Comparison of ENCODE assay signal across 12 cellular contexts in the genomic region with DNA sequence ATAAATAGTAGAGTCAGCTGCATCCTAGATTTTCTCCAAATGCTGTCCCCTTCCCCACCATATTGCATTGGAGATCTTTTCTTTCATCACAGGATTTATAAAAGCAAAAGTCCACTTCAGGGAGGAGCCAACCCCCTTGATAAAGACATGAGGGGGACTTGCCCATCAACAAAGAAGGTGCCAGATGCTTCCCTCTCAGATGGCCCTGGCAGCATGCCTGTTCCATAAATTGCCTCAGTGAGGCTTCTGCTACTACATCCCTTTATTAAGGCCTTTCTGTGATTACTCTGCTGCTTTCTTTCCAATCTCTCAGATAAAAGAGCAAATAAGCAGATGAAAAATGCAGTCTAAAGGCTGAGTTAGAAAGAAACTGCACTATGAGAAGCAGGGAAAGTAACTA.
DNase-seq lines count a peak whose midpoint lies in the region; ATAC-seq and TF ChIP-seq lines count a peak whose summit lies in the region.
"Had no signal": no experiment of that assay in that cellular context is flagged by ENCODE, and none has a peak within 500 bp of the region (broad histone marks: within the 10 kb centered on the region; RNA-seq: fewer than 3 reads in every experiment).

No MANE protein-coding gene starts in this region.

- no peak overlapping the region for H3K4me3 Mint-ChIP-seq in brain
- H3K4me3 Mint-ChIP-seq: HFFc6 had no signal

- H3K36me3 Mint-ChIP-seq in brain: no peaks in the 10 kb centered on the region
- H3K36me3 Mint-ChIP-seq in activated naive CD4-positive, alpha-beta T cell treated with anti-CD3 and anti-CD28 coated beads, Interleukin-2, amount 50 U/mL, for 72 hours: no peaks in the 10 kb centered on the region
- H3K36me3 Mint-ChIP-seq: CD4-positive, alpha-beta memory T cell had no signal

- DNase-seq in NCI-H82 (lab: John Stamatoyannopoulos, UW) (peak; percentile 6), NCI-H82 treated with DMSO at 0.1 percent for 48 hours (lab: John Stamatoyannopoulos, UW; ENCODE audit: unreplicated experiment) (no peak), NCI-H524 (lab: John Stamatoyannopoulos, UW) (peak; percentile 59 to 88), GM20000 (ENCODE audit: low spot score) (no peak)
- DNase-seq in activated naive CD4-positive, alpha-beta T cell treated with anti-CD3 and anti-CD28 coated beads, Interleukin-2, amount 50 U/mL, for 72 hours (ENCODE audit: low spot score in 2 of 2): no peak
- DNase-seq: BE2C; CD4-positive, alpha-beta memory T cell; DMS53; HCEC 1CT; HFFc6 had no signal

- peak overlapping the region in 4 of 5 experiments; percentile 57 to 87 (median 75) for H3K27ac Mint-ChIP-seq in brain
- no peak overlapping the region for H3K27ac Mint-ChIP-seq in activated naive CD4-positive, alpha-beta T cell treated with anti-CD3 and anti-CD28 coated beads, Interleukin-2, amount 50 U/mL, for 72 hours
- H3K27ac Mint-ChIP-seq: HFFc6 had no signal

- H3K9me3 Mint-ChIP-seq in brain: no peaks in the 10 kb centered on the region
- H3K9me3 Mint-ChIP-seq in activated naive CD4-positive, alpha-beta T cell treated with anti-CD3 and anti-CD28 coated beads, Interleukin-2, amount 50 U/mL, for 72 hours: peaks cover 8 to 10% of the 10 kb centered on the region in 2 donors

- no peak for TF ChIP-seq CTCF in brain (conservative IDR thresholded peaks at IDR 0.05)
- TF ChIP-seq CTCF in GM20000 (IDR thresholded peaks at IDR 0.05; ENCODE audit: extremely low read depth, missing control alignments): no peak

- H3K4me1 Mint-ChIP-seq in brain: peaks cover 50% of the 10 kb centered on the region
- H3K4me1 Mint-ChIP-seq: CD4-positive, alpha-beta memory T cell had no signal

- no peak for ATAC-seq in activated naive CD4-positive, alpha-beta T cell treated with anti-CD3 and anti-CD28 coated beads, Interleukin-2, amount 50 U/mL, for 72 hours
- no peak for ATAC-seq in HG03039 (IDR thresholded peaks at IDR 0.05; ENCODE audit: unreplicated experiment)

- no peaks in the 10 kb centered on the region for H3K27me3 Mint-ChIP-seq in brain
- H3K27me3 Mint-ChIP-seq: CD4-positive, alpha-beta memory T cell had no signal

Comparison
In these comparisons a context has a peak if more than half of its experiments do, and no peak if none do; other contexts are left out.
1. DNase-seq: peak in NCI-H82 (single experiment) and NCI-H524 (2 of 2); none in NCI-H82 treated with DMSO at 0.1 percent for 48 hours (single experiment), activated naive CD4-positive, alpha-beta T cell treated with anti-CD3 and anti-CD28 coated beads, Interleukin-2, amount 50 U/mL, for 72 hours (0 of 2) and GM20000 (single experiment).
2. H3K27ac Mint-ChIP-seq: peak in brain (4 of 5); none in activated naive CD4-positive, alpha-beta T cell treated with anti-CD3 and anti-CD28 coated beads, Interleukin-2, amount 50 U/mL, for 72 hours (0 of 2).